10 cellular contexts compared by ENCODE assay signal in the genomic region with DNA sequence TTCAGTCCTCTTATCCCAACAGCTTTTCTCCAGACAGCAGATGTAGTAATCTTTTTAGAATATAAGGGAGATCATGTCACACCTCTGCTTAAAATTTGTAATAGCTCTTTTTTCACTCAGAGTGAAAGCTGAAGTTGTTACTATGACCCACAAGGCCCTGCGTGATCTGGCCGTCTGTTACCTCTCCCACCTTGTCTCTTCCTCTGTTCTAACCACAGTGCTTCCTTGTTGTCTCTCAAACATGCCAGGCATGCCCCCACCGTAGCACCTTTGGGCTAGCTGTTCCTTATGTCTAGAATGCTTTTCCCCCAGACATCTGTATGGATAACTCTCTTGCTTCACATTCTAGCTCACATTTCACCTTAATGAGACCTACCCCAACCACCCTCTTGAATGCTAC. TPM values are rescaled to one million over a fixed set of nuclear protein-coding genes. Genes with fewer than 3 reads are reported as not detected.
DNase-seq lines count a peak whose midpoint lies in the region; ATAC-seq, FAIRE-seq and TF ChIP-seq lines count a peak whose summit lies in the region.
"Had no signal": no experiment of that assay in that cellular context is flagged by ENCODE, and none has a peak within 500 bp of the region (broad histone marks: within the 10 kb centered on the region; RNA-seq: fewer than 3 reads in every experiment).

No MANE protein-coding gene starts in this region.

- peaks cover 75% of the 10 kb centered on the region for H3K36me3 Mint-ChIP-seq in dendritic cell treated with granulocyte-macrophage colony-stimulating factor and Interleukin-4, amounts not matched to agents 40 ng/mL and 50 ng/mL, for 4 days (ENCODE audit: low read depth)

- H3K9me3 ChIP-seq in Peyer's patch (no peaks in the 10 kb centered on the region), BE2C (no peaks in the 10 kb centered on the region)

- no peaks in the 10 kb centered on the region for H3K27me3 Mint-ChIP-seq in dendritic cell treated with granulocyte-macrophage colony-stimulating factor and Interleukin-4, amounts not matched to agents 40 ng/mL and 50 ng/mL, for 4 days

- ATAC-seq in GM21576 (IDR thresholded peaks at IDR 0.05; ENCODE audit: unreplicated experiment) = peak; percentile 78

- H3K27ac Mint-ChIP-seq in dendritic cell treated with granulocyte-macrophage colony-stimulating factor and Interleukin-4, amounts not matched to agents 40 ng/mL and 50 ng/mL, for 4 days = peak overlapping the region; percentile 69
- H3K27ac Mint-ChIP-seq: mesothelial cell of epicardium had no signal

- intact Hi-C loops in dendritic cell treated with granulocyte-macrophage colony-stimulating factor and Interleukin-4, amounts not matched to agents 40 ng/mL and 50 ng/mL, for 4 days (cut with micrococcal nuclease) = no loop called here

- no peak overlapping the region for H3K4me3 ChIP-seq in Peyer's patch
- H3K4me3 ChIP-seq in BE2C (ENCODE audit: low read depth, low read length) = no peak overlapping the region

- peak; percentile 93 for FAIRE-seq in D721Med (lab: Jason Lieb, UNC)
- FAIRE-seq: endometrium had no signal

- H3K36me3 ChIP-seq in Peyer's patch (peaks cover 0 to 51% (median 0%) of the 10 kb centered on the region in 3 donors), BE2C (peaks cover 38% of the 10 kb centered on the region)

- H3K9me3 Mint-ChIP-seq in dendritic cell treated with granulocyte-macrophage colony-stimulating factor and Interleukin-4, amounts not matched to agents 40 ng/mL and 50 ng/mL, for 4 days = no peaks in the 10 kb centered on the region
- H3K9me3 Mint-ChIP-seq: mesothelial cell of epicardium had no signal

- H3K27me3 ChIP-seq in Peyer's patch (no peaks in the 10 kb centered on the region), BE2C (no peaks in the 10 kb centered on the region)

- H3K4me1 Mint-ChIP-seq in dendritic cell treated with granulocyte-macrophage colony-stimulating factor and Interleukin-4, amounts not matched to agents 40 ng/mL and 50 ng/mL, for 4 days (ENCODE audit: low read depth) = peaks cover 52% of the 10 kb centered on the region

- no peak overlapping the region for H3K4me3 Mint-ChIP-seq in dendritic cell treated with granulocyte-macrophage colony-stimulating factor and Interleukin-4, amounts not matched to agents 40 ng/mL and 50 ng/mL, for 4 days
- H3K4me3 Mint-ChIP-seq: mesothelial cell of epicardium had no signal

- H3K27ac ChIP-seq in Peyer's patch = peak overlapping the region in 3 of 4 donors; percentile 2 to 57 (median 29)

- H3K4me1 ChIP-seq in Peyer's patch = peaks cover 0 to 12% (median 0%) of the 10 kb centered on the region in 4 donors
- no peaks in the 10 kb centered on the region for H3K4me1 ChIP-seq in BE2C

- no peak for TF ChIP-seq POLR2A in Peyer's patch (IDR thresholded peaks at IDR 0.05)

- TF ChIP-seq CTCF in D721Med (IDR thresholded peaks at IDR 0.05; ENCODE audit: insufficient read depth, missing control alignments) = no peak
- no peak for TF ChIP-seq CTCF in Peyer's patch (IDR thresholded peaks at IDR 0.05)
- no peak for TF ChIP-seq CTCF in BE2C (IDR thresholded peaks at IDR 0.05; ENCODE audit: low read depth, low read length)

- DNase-seq in D721Med (ENCODE audit: insufficient read length, low spot score) (peak; percentile 46), Peyer's patch (peak in 2 of 3 donors; percentile 76), BE2C (no peak), SW 1271 (lab: John Stamatoyannopoulos, UW) (no peak), DMS79 (lab: John Stamatoyannopoulos, UW) (no peak)
- no peak for DNase-seq in NK-92 treated with Interleukin-12 subunit alpha and Interleukin-12 subunit beta, amount 100 ng/mL, for 24 hours (lab: John Stamatoyannopoulos, UW)

RNA-seq across cellular contexts. Expression of a gene that starts 6.5 kb away (rescaled TPM):
- total RNA-seq in Peyer's patch = 10 to 100 TPM; 17.3 to 50.4 (median 35.9) TPM
- polyA plus RNA-seq in BE2C (2012; ENCODE audit: insufficient read depth, insufficient read length, low read depth) = 101 TPM

RNA-seq across cellular contexts. Expression of a gene that starts 22.4 kb away (rescaled TPM):
- 1 to 10 TPM in 3 of 4 donors, under 1 TPM in 1; 0.70 to 2.9 (median 1.5) TPM for total RNA-seq in Peyer's patch
- not detected for polyA plus RNA-seq in BE2C (2012; ENCODE audit: insufficient read depth, insufficient read length, low read depth)
- total RNA-seq: mesothelial cell of epicardium had no signal

RNA-seq across cellular contexts. Expression of a gene that starts 34.8 kb away (rescaled TPM):
- 10 to 100 TPM in 1 of 4 donors, 1 to 10 TPM in 1, not detected in 2; 8.3 to 10.1 TPM for total RNA-seq in Peyer's patch
- polyA plus RNA-seq in BE2C (2012; ENCODE audit: insufficient read depth, insufficient read length, low read depth) = 2.9 TPM

RNA-seq across cellular contexts. Expression of a gene that starts 56.1 kb away (rescaled TPM):
- total RNA-seq in Peyer's patch = 10 to 100 TPM in 3 of 4 donors, 1 to 10 TPM in 1; 9.6 to 16.5 (median 13.9) TPM
- polyA plus RNA-seq in BE2C (2012; ENCODE audit: insufficient read depth, insufficient read length, low read depth) = 7.6 TPM

Comparison
In these comparisons a context has a peak if more than half of its experiments do, and no peak if none do; other contexts are left out.
1. DNase-seq: peak in D721Med (single experiment) and Peyer's patch (2 of 3); none in NK-92 treated with Interleukin-12 subunit alpha and Interleukin-12 subunit beta, amount 100 ng/mL, for 24 hours (single experiment), BE2C (single experiment), SW 1271 (0 of 2) and DMS79 (single experiment).